In genomic region chr4:155060419-155060818, GRCh38 we compare ENCODE assay signal across 16 cellular contexts.
DNase-seq lines count a peak whose midpoint lies in the region; ATAC-seq and TF ChIP-seq lines count a peak whose summit lies in the region.
"Had no signal": no experiment of that assay in that cellular context is flagged by ENCODE, and none has a peak within 500 bp of the region (broad histone marks: within the 10 kb centered on the region; RNA-seq: fewer than 3 reads in every experiment).

No MANE protein-coding gene starts in this region.

- TF ChIP-seq CTCF in right atrium auricular region (IDR thresholded peaks at IDR 0.05), result no peak
- peak; percentile 6 for TF ChIP-seq CTCF in fibroblast of pulmonary artery (IDR thresholded peaks at IDR 0.05; ENCODE audit: low read length, missing control alignments)

- H3K4me3 ChIP-seq in right atrium auricular region (no peak overlapping the region), fibroblast of pulmonary artery (replicated peaks; ENCODE audit: low read depth, low read length) (no peak overlapping the region), neuron (ENCODE audit: low read length) (no peak overlapping the region)
- H3K4me3 ChIP-seq: A549, HAP-1 had no signal

- intact Hi-C loops in Right ventricle myocardium inferior (cut with DNase I), result no loop called here
- intact Hi-C loops in head of caudate nucleus (cut with DNase I), result no loop called here

- DNase-seq in Right ventricle myocardium inferior (ENCODE audit: missing footprints), result no peak
- no peak for DNase-seq in right atrium auricular region (ENCODE audit: low spot score)
- peak; percentile 33 for DNase-seq in fibroblast of pulmonary artery (ENCODE audit: low read depth)
- DNase-seq in activated CD4-positive, alpha-beta T cell treated with anti-CD3 and anti-CD28 coated beads for 4 hours, result no peak
- DNase-seq in head of caudate nucleus, result no peak
- DNase-seq: AML-193; Caco-2; CD4-positive, alpha-beta T cell; IMR-90 had no signal

- ATAC-seq in Right ventricle myocardium inferior (peak; percentile 62), HG03378 (IDR thresholded peaks at IDR 0.05; ENCODE audit: unreplicated experiment) (no peak)
- ATAC-seq: A549 had no signal

- H3K4me1 ChIP-seq in right atrium auricular region (no peaks in the 10 kb centered on the region), neuron (ENCODE audit: insufficient read depth, low read length) (peaks cover 12% of the 10 kb centered on the region)
- H3K4me1 ChIP-seq: A549, Caco-2, HAP-1 had no signal

- peak overlapping the region; percentile 54 for H2AFZ ChIP-seq in neuron (ENCODE audit: low read depth, low read length)

- H3K36me3 ChIP-seq in right atrium auricular region, result no peaks in the 10 kb centered on the region
- no peaks in the 10 kb centered on the region for H3K36me3 ChIP-seq in neuron (ENCODE audit: insufficient read depth, low read length)
- H3K36me3 ChIP-seq: HAP-1 had no signal

- H3K27me3 ChIP-seq in right atrium auricular region (no peaks in the 10 kb centered on the region), neuron (ENCODE audit: insufficient read depth, low read length) (no peaks in the 10 kb centered on the region)

- no peak overlapping the region for H3K27ac ChIP-seq in right atrium auricular region
- H3K27ac ChIP-seq: 22Rv1, A549, C4-2B, HL-60 had no signal

- no peaks in the 10 kb centered on the region for H3K9me3 ChIP-seq in right atrium auricular region
- H3K9me3 ChIP-seq in neuron (ENCODE audit: low read length), result no peaks in the 10 kb centered on the region
- H3K9me3 ChIP-seq: A549, Caco-2, HAP-1 had no signal
